8 cellular contexts compared by ENCODE assay signal in genomic region chr3:124559650-124560405, GRCh38.
DNase-seq lines count a peak whose midpoint lies in the region; ATAC-seq lines count a peak whose summit lies in the region.

No MANE protein-coding gene starts in this region.

- ATAC-seq in HG02973 (IDR thresholded peaks at IDR 0.05; ENCODE audit: unreplicated experiment) = peak; percentile 51
- ATAC-seq in GM18520 (IDR thresholded peaks at IDR 0.05; ENCODE audit: unreplicated experiment) = no peak

- DNase-seq in COR-L47 (lab: John Stamatoyannopoulos, UW) (peak; percentile 84), NCI-H526 treated with DMSO at 0.1 percent for 48 hours (lab: John Stamatoyannopoulos, UW) (peak; percentile 7), ecto neural progenitor cell (ENCODE audit: low spot score) (peak; percentile 76), medulla oblongata (ENCODE audit: extremely low spot score) (peak; percentile 92)
- DNase-seq in activated CD4-positive, alpha-beta T cell treated with anti-CD3 and anti-CD28 coated beads, Interleukin-2, amount 50 U/mL, for 4 hours = peak; percentile 30 to 34
- peak; percentile 20 for DNase-seq in stimulated activated CD8-positive, alpha-beta memory T cell treated with anti-CD3 and anti-CD28 coated beads, Interleukin-12 subunit alpha, Interleukin-12 subunit beta, amount 100 ng/mL, for 24 hours (ENCODE audit: extremely low read depth)

Comparison
In these comparisons a context has a peak if more than half of its experiments do, and no peak if none do; other contexts are left out.
1. DNase-seq: peak in every context shown above with its lines; median percentile 92 in medulla oblongata; 84 in COR-L47; 76 in ecto neural progenitor cell; 32 in activated CD4-positive, alpha-beta T cell treated with anti-CD3 and anti-CD28 coated beads, Interleukin-2, amount 50 U/mL, for 4 hours; 20 in stimulated activated CD8-positive, alpha-beta memory T cell treated with anti-CD3 and anti-CD28 coated beads, Interleukin-12 subunit alpha, Interleukin-12 subunit beta, amount 100 ng/mL, for 24 hours; 7 in NCI-H526 treated with DMSO at 0.1 percent for 48 hours.